In genomic region chr6:103800131-103800670, GRCh38 we compare ENCODE assay signal across 16 cellular contexts.
"Had no signal": no experiment of that assay in that cellular context is flagged by ENCODE, and none has a peak within 500 bp of the region (broad histone marks: within the 10 kb centered on the region; RNA-seq: fewer than 3 reads in every experiment).

No MANE protein-coding gene starts in this region.

- DNase-seq: activated CD4-positive, alpha-beta T cell treated with anti-CD3 and anti-CD28 coated beads, Interleukin-2, amount 10 ng/mL, durations not matched to agents 7 days and 5 days; activated CD8-positive, alpha-beta memory T cell treated with anti-CD3 and anti-CD28 coated beads, Interleukin-2, amount 50 U/mL, for 48 hours; activated naive CD8-positive, alpha-beta T cell treated with anti-CD3 and anti-CD28 coated beads for 36 hours; amygdala; central memory CD4-positive, alpha-beta T cell; cortex of kidney; effector CD8-positive, alpha-beta T cell; esophagus squamous epithelium; mesendoderm; stimulated activated CD4-positive, alpha-beta T cell treated with anti-CD3 and anti-CD28 coated beads, Interleukin-2, amount 100 ng/mL, for 48 hours; uterus had no signal

- H3K27ac ChIP-seq: esophagus squamous epithelium, tibial nerve, uterus had no signal

- H3K4me3 ChIP-seq: esophagus squamous epithelium, tibial nerve, uterus had no signal

- H3K4me1 Mint-ChIP-seq: activated CD4-positive, alpha-beta T cell treated with anti-CD3 and anti-CD28 coated beads, Interleukin-2, amount 10 ng/mL, durations not matched to agents 7 days and 5 days; activated naive CD8-positive, alpha-beta T cell treated with anti-CD3 and anti-CD28 coated beads for 36 hours; stimulated activated memory B cell treated with anti-CD40 and anti-IgM and Interleukin-4, amounts not matched to agents 10 μg/mL and 1 μg/mL and 100 μg/mL, for 72 hours had no signal

- H3K4me3 Mint-ChIP-seq: activated CD4-positive, alpha-beta T cell treated with anti-CD3 and anti-CD28 coated beads, Interleukin-2, amount 10 ng/mL, durations not matched to agents 7 days and 5 days; activated naive CD8-positive, alpha-beta T cell treated with anti-CD3 and anti-CD28 coated beads for 36 hours; activated T-helper 1 cell treated with anti-CD3 and anti-CD28 coated beads, Interleukin-12 subunit alpha, Interleukin-12 subunit beta, Interleukin-2, Interleukin-4 antibody, amounts not matched to agents 30 ng/mL and 10 ng/mL and 1 ng/mL, durations not matched to agents 14 hours and 24 hours and 36 hours; natural killer cell treated with Interleukin-12 subunit alpha and Interleukin-12 subunit beta and Interleukin-15 and Interleukin-18, amount 100 ng/mL, for 72 hours; stimulated activated memory B cell treated with anti-CD40 and anti-IgM and Interleukin-4, amounts not matched to agents 10 μg/mL and 1 μg/mL and 100 μg/mL, for 72 hours had no signal

- H3K27me3 Mint-ChIP-seq: activated CD4-positive, alpha-beta T cell treated with anti-CD3 and anti-CD28 coated beads, Interleukin-2, amount 10 ng/mL, durations not matched to agents 7 days and 5 days; activated naive CD8-positive, alpha-beta T cell treated with anti-CD3 and anti-CD28 coated beads for 36 hours; brain; natural killer cell treated with Interleukin-12 subunit alpha and Interleukin-12 subunit beta and Interleukin-15 and Interleukin-18, amount 100 ng/mL, for 72 hours; stimulated activated memory B cell treated with anti-CD40 and anti-IgM and Interleukin-4, amounts not matched to agents 10 μg/mL and 1 μg/mL and 100 μg/mL, for 72 hours had no signal

- H3K4me1 ChIP-seq: esophagus squamous epithelium, tibial nerve, uterus had no signal

- H3K9me3 ChIP-seq: esophagus squamous epithelium, tibial nerve, uterus had no signal

- H3K36me3 ChIP-seq: esophagus squamous epithelium, tibial nerve, uterus had no signal

- ATAC-seq: natural killer cell treated with Interleukin-12 subunit alpha and Interleukin-12 subunit beta and Interleukin-15 and Interleukin-18, amount 100 ng/mL, for 72 hours; stimulated activated memory B cell treated with anti-CD40 and anti-IgM and Interleukin-4, amounts not matched to agents 10 μg/mL and 1 μg/mL and 100 μg/mL, for 72 hours had no signal

- H3K27ac Mint-ChIP-seq: activated CD4-positive, alpha-beta T cell treated with anti-CD3 and anti-CD28 coated beads, Interleukin-2, amount 10 ng/mL, durations not matched to agents 7 days and 5 days; activated naive CD8-positive, alpha-beta T cell treated with anti-CD3 and anti-CD28 coated beads for 36 hours; activated T-helper 1 cell treated with anti-CD3 and anti-CD28 coated beads, Interleukin-12 subunit alpha, Interleukin-12 subunit beta, Interleukin-2, Interleukin-4 antibody, amounts not matched to agents 30 ng/mL and 10 ng/mL and 1 ng/mL, durations not matched to agents 14 hours and 24 hours and 36 hours; natural killer cell treated with Interleukin-12 subunit alpha and Interleukin-12 subunit beta and Interleukin-15 and Interleukin-18, amount 100 ng/mL, for 72 hours; stimulated activated memory B cell treated with anti-CD40 and anti-IgM and Interleukin-4, amounts not matched to agents 10 μg/mL and 1 μg/mL and 100 μg/mL, for 72 hours had no signal

- H3K27me3 ChIP-seq: esophagus squamous epithelium, tibial nerve, uterus had no signal

- H3K36me3 Mint-ChIP-seq: activated naive CD8-positive, alpha-beta T cell treated with anti-CD3 and anti-CD28 coated beads for 36 hours; brain; stimulated activated memory B cell treated with anti-CD40 and anti-IgM and Interleukin-4, amounts not matched to agents 10 μg/mL and 1 μg/mL and 100 μg/mL, for 72 hours had no signal
